ENCODE assay signal across 11 cellular contexts in the genomic region with DNA sequence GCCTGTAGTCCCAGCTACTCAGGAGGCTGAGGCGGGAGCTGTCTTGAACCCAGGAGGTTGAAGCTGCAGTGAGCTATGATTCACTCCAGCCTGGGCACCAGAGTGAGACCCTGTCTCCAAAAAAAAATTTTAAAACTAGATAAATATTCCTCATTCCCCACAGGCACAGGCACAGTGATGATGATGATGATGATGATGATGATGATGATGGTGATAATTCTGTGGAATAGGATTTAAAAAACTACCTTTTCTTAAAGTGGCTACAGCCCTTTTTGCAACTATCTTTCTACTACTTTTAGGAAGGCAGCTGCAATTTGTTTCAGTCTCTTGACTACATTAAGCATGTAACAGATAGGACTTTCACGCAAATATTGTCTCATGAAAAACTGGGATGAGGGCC.
"Had no signal": no experiment of that assay in that cellular context is flagged by ENCODE, and none has a peak within 500 bp of the region (broad histone marks: within the 10 kb centered on the region; RNA-seq: fewer than 3 reads in every experiment).

No MANE protein-coding gene starts in this region.

- H3K4me2 ChIP-seq: GM23338 had no signal

- H3K4me1 ChIP-seq: HAP-1 had no signal

- H3K9ac ChIP-seq: GM23248 had no signal

- DNase-seq: GM23248, GOT3, H7, H9, HCEC 1CT, HFFc6 had no signal

- H3K27ac ChIP-seq: GM23248 had no signal

- ATAC-seq: GM23338, HCT116 had no signal

- H2AFZ ChIP-seq: GM23248, GM23338 had no signal

- H3K4me3 ChIP-seq: GM23248, GM23338, HAP-1 had no signal

- H3K9me3 ChIP-seq: HAP-1 had no signal

- FAIRE-seq: H1, H54 had no signal

- H3K36me3 ChIP-seq: HAP-1 had no signal
